ENCODE assay signal across 1 cellular context in genomic region chr1:156751724-156752481, GRCh38.
TF ChIP-seq lines count a peak whose summit lies in the region.

No MANE protein-coding gene starts in this region.

TF ChIP-seq in HepG2, 621 proteins besides CTCF, POLR2A, EP300 and RAD21 (continued from another document and continues in another):
- TF ChIP-seq, protein P1, sequence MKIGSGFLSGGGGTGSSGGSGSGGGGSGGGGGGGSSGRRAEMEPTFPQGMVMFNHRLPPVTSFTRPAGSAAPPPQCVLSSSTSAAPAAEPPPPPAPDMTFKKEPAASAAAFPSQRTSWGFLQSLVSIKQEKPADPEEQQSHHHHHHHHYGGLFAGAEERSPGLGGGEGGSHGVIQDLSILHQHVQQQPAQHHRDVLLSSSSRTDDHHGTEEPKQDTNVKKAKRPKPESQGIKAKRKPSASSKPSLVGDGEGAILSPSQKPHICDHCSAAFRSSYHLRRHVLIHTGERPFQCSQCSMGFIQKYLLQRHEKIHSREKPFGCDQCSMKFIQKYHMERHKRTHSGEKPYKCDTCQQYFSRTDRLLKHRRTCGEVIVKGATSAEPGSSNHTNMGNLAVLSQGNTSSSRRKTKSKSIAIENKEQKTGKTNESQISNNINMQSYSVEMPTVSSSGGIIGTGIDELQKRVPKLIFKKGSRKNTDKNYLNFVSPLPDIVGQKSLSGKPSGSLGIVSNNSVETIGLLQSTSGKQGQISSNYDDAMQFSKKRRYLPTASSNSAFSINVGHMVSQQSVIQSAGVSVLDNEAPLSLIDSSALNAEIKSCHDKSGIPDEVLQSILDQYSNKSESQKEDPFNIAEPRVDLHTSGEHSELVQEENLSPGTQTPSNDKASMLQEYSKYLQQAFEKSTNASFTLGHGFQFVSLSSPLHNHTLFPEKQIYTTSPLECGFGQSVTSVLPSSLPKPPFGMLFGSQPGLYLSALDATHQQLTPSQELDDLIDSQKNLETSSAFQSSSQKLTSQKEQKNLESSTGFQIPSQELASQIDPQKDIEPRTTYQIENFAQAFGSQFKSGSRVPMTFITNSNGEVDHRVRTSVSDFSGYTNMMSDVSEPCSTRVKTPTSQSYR (CRISPR knock-in tag; IDR thresholded peaks at IDR 0.05; ENCODE audit: borderline replicate concordance) = peak; percentile 39; the same call in 1 of the 2 replicates
- TF ChIP-seq ZNF180 (CRISPR knock-in tag; IDR thresholded peaks at IDR 0.05; ENCODE audit: borderline replicate concordance, low read depth) (no peak), ZFP37 (CRISPR knock-in tag; IDR thresholded peaks at IDR 0.05; ENCODE audit: borderline replicate concordance) (no peak), ZBTB7B (CRISPR knock-in tag; IDR thresholded peaks at IDR 0.05) (peak; percentile 64; the same call in 1 of the 2 replicates), MXI1 (IDR thresholded peaks at IDR 0.05; ENCODE audit: borderline replicate concordance, low read depth, low read length) (peak; percentile 92; the same call in 2 of the 3 replicates), ATF7-NPFF (CRISPR knock-in tag; IDR thresholded peaks at IDR 0.05; ENCODE audit: low read depth) (peak; percentile 53; the same call in 1 of the 2 replicates), ZSCAN21 (CRISPR knock-in tag; IDR thresholded peaks at IDR 0.05; ENCODE audit: borderline replicate concordance) (0 out of 2 replicates have a peak, but pooled peaks have one; percentile 22), POGZ (CRISPR knock-in tag; IDR thresholded peaks at IDR 0.05) (peak; percentile 27; the same call in 1 of the 2 replicates), ZNF331 (CRISPR knock-in tag; IDR thresholded peaks at IDR 0.05) (peak; percentile 71), CHCHD3 (CRISPR knock-in tag; IDR thresholded peaks at IDR 0.05) (peak; percentile 42; the same call in 1 of the 2 replicates), PREB (CRISPR knock-in tag; IDR thresholded peaks at IDR 0.05) (no peak), ZNF784 (CRISPR knock-in tag; IDR thresholded peaks at IDR 0.05; ENCODE audit: borderline replicate concordance) (no peak), ZNF431 (CRISPR knock-in tag; IDR thresholded peaks at IDR 0.05; ENCODE audit: borderline replicate concordance, low read depth) (peak; percentile 53; the same call in 1 of the 2 replicates), HIC2 (CRISPR knock-in tag; IDR thresholded peaks at IDR 0.05; ENCODE audit: low read depth) (peak; percentile 86; the same call in 1 of the 2 replicates), ATF4 (CRISPR knock-in tag; IDR thresholded peaks at IDR 0.05) (0 out of 4 replicates have a peak, but pooled peaks of 1 of the 2 experiments have one; percentile 44), ZBTB44 (CRISPR knock-in tag; IDR thresholded peaks at IDR 0.05) (peak; percentile 62; the same call in 1 of the 2 replicates), BCL3 (CRISPR knock-in tag; IDR thresholded peaks at IDR 0.05) (peak; percentile 52; the same call in 1 of the 2 replicates), ZNF234 (CRISPR knock-in tag; conservative IDR thresholded peaks at IDR 0.05) (peak; percentile 81; the same call in 1 of the 2 replicates), ASH2L (IDR thresholded peaks at IDR 0.05; ENCODE audit: insufficient read length, low read depth, low read length) (peak; percentile 44), ZBTB8A (CRISPR knock-in tag; IDR thresholded peaks at IDR 0.05; ENCODE audit: borderline replicate concordance, low read depth) (peak; percentile 73; the same call in 1 of the 2 replicates), ZNF616 (CRISPR knock-in tag; IDR thresholded peaks at IDR 0.05; ENCODE audit: low read depth) (peak; percentile 61), TBX2 (CRISPR knock-in tag; IDR thresholded peaks at IDR 0.05; ENCODE audit: borderline replicate concordance) (peak; percentile 75), ZNF530 (CRISPR knock-in tag; IDR thresholded peaks at IDR 0.05; ENCODE audit: low read depth) (no peak), MXD3 (CRISPR knock-in tag; IDR thresholded peaks at IDR 0.05) (peak; percentile 60; the same call in 1 of the 2 replicates), ZNF124 (CRISPR knock-in tag; IDR thresholded peaks at IDR 0.05) (peak; percentile 38; the same call in 1 of the 2 replicates), ZSCAN29 (CRISPR knock-in tag; conservative IDR thresholded peaks at IDR 0.05) (peak; percentile 63; the same call in 1 of the 2 replicates), LCORL (IDR thresholded peaks at IDR 0.05) (no peak), LCORL (CRISPR knock-in tag; IDR thresholded peaks at IDR 0.05) (0 out of 2 replicates have a peak, but pooled peaks have one; percentile 12), FOXA1 (IDR thresholded peaks at IDR 0.05) (no peak), FOXA1 (CRISPR knock-in tag; IDR thresholded peaks at IDR 0.05) (peak; percentile 35; the same call in 1 of the 2 replicates), BRD4 (CRISPR knock-in tag; IDR thresholded peaks at IDR 0.05) (peak; percentile 60; the same call in 1 of the 2 replicates), KAT2B (IDR thresholded peaks at IDR 0.05; ENCODE audit: borderline replicate concordance, low read depth, low read length) (no peak), YEATS2 (CRISPR knock-in tag; IDR thresholded peaks at IDR 0.05; ENCODE audit: borderline replicate concordance) (peak; percentile 74; the same call in 1 of the 2 replicates), SAP130 (CRISPR knock-in tag; IDR thresholded peaks at IDR 0.05; ENCODE audit: low read depth) (peak; percentile 74), SOX6 (IDR thresholded peaks at IDR 0.05) (no peak), SOX6 (CRISPR knock-in tag; IDR thresholded peaks at IDR 0.05) (0 out of 2 replicates have a peak, but pooled peaks have one; percentile 7), ZNF564 (CRISPR knock-in tag; IDR thresholded peaks at IDR 0.05) (no peak)
- TF ChIP-seq, protein P2, sequence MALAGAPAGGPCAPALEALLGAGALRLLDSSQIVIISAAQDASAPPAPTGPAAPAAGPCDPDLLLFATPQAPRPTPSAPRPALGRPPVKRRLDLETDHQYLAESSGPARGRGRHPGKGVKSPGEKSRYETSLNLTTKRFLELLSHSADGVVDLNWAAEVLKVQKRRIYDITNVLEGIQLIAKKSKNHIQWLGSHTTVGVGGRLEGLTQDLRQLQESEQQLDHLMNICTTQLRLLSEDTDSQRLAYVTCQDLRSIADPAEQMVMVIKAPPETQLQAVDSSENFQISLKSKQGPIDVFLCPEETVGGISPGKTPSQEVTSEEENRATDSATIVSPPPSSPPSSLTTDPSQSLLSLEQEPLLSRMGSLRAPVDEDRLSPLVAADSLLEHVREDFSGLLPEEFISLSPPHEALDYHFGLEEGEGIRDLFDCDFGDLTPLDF (CRISPR knock-in tag; IDR thresholded peaks at IDR 0.05) = peak; percentile 69; the same call in 1 of the 2 replicates
- TF ChIP-seq, protein P3, sequence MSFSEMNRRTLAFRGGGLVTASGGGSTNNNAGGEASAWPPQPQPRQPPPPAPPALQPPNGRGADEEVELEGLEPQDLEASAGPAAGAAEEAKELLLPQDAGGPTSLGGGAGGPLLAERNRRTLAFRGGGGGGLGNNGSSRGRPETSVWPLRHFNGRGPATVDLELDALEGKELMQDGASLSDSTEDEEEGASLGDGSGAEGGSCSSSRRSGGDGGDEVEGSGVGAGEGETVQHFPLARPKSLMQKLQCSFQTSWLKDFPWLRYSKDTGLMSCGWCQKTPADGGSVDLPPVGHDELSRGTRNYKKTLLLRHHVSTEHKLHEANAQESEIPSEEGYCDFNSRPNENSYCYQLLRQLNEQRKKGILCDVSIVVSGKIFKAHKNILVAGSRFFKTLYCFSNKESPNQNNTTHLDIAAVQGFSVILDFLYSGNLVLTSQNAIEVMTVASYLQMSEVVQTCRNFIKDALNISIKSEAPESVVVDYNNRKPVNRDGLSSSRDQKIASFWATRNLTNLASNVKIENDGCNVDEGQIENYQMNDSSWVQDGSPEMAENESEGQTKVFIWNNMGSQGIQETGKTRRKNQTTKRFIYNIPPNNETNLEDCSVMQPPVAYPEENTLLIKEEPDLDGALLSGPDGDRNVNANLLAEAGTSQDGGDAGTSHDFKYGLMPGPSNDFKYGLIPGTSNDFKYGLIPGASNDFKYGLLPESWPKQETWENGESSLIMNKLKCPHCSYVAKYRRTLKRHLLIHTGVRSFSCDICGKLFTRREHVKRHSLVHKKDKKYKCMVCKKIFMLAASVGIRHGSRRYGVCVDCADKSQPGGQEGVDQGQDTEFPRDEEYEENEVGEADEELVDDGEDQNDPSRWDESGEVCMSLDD (CRISPR knock-in tag; IDR thresholded peaks at IDR 0.05; ENCODE audit: borderline replicate concordance) = no peak
- TF ChIP-seq, protein P4, sequence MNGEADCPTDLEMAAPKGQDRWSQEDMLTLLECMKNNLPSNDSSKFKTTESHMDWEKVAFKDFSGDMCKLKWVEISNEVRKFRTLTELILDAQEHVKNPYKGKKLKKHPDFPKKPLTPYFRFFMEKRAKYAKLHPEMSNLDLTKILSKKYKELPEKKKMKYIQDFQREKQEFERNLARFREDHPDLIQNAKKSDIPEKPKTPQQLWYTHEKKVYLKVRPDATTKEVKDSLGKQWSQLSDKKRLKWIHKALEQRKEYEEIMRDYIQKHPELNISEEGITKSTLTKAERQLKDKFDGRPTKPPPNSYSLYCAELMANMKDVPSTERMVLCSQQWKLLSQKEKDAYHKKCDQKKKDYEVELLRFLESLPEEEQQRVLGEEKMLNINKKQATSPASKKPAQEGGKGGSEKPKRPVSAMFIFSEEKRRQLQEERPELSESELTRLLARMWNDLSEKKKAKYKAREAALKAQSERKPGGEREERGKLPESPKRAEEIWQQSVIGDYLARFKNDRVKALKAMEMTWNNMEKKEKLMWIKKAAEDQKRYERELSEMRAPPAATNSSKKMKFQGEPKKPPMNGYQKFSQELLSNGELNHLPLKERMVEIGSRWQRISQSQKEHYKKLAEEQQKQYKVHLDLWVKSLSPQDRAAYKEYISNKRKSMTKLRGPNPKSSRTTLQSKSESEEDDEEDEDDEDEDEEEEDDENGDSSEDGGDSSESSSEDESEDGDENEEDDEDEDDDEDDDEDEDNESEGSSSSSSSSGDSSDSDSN (CRISPR knock-in tag; IDR thresholded peaks at IDR 0.05) = peak; percentile 81; the same call in 1 of the 2 replicates
